ENCODE assay signal across 19 cellular contexts in the genomic region with DNA sequence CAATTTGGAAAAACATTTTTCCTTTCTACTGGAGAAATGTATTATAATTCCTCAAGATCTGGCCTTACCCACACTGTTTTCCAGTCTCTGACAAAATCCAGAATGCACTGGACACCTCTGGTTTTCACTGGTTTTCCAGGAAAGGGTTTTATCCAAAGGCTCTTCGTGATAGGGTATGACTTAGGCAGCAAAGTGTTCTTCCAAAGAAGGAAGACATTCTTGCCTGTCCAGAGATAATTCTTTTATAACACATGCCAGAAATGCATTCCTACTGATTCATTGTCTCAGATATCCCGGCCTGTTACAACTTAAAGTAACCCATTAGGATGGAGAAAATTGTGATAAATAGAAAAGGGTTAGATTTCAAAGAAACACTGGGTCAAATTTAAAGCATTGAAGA.
A peak's percentile ranks its signal among the peaks of the same experiment; 100 is the strongest.
DNase-seq lines count a peak whose midpoint lies in the region; ATAC-seq and TF ChIP-seq lines count a peak whose summit lies in the region.
"Had no signal": no experiment of that assay in that cellular context is flagged by ENCODE, and none has a peak within 500 bp of the region (broad histone marks: within the 10 kb centered on the region; RNA-seq: fewer than 3 reads in every experiment).

No MANE protein-coding gene starts in this region.

- no peaks in the 10 kb centered on the region for H3K4me1 Mint-ChIP-seq in activated T-cell treated with anti-CD3 and anti-CD28 coated beads, Interleukin-2, amount 50 U/mL, for 72 hours (ENCODE audit: low read depth)
- H3K4me1 Mint-ChIP-seq: activated T-helper 17 cell treated with anti-CD3 and anti-CD28 coated beads, Interleukin-2, amount 50 U/mL, for 72 hours had no signal

- no peak for TF ChIP-seq RAD21 in SK-N-SH (IDR thresholded peaks at IDR 0.05; ENCODE audit: low read length)

- no peaks in the 10 kb centered on the region for H4K20me1 ChIP-seq in SK-N-SH (ENCODE audit: insufficient read depth)

- H3F3A ChIP-seq in SK-N-SH (replicated peaks; ENCODE audit: insufficient read depth) = peaks cover 5% of the 10 kb centered on the region

- no peaks in the 10 kb centered on the region for H3K79me1 ChIP-seq in neuronal stem cell (ENCODE audit: low read depth, low read length)

- no peak overlapping the region for H3K27ac Mint-ChIP-seq in activated T-cell treated with anti-CD3 and anti-CD28 coated beads, Interleukin-2, amount 50 U/mL, for 72 hours
- H3K27ac Mint-ChIP-seq: activated T-helper 17 cell treated with anti-CD3 and anti-CD28 coated beads, Interleukin-2, amount 50 U/mL, for 72 hours; IgD-negative memory B cell had no signal

- no peak overlapping the region for H3K18ac ChIP-seq in neuronal stem cell (ENCODE audit: low read length)

- H3K36me3 Mint-ChIP-seq in activated T-cell treated with anti-CD3 and anti-CD28 coated beads, Interleukin-2, amount 50 U/mL, for 72 hours (ENCODE audit: insufficient read depth in 2 of 2) = no peaks in the 10 kb centered on the region
- H3K36me3 Mint-ChIP-seq: IgD-negative memory B cell had no signal

- H3K4ac ChIP-seq in neuronal stem cell (ENCODE audit: low read length) = no peak overlapping the region

- H2AFZ ChIP-seq in SK-N-SH (ENCODE audit: low read depth) (peak overlapping the region; percentile 7; the same call in 1 of the 2 replicates), neuronal stem cell (ENCODE audit: low read length) (peak overlapping the region; percentile 37)

- 1% methylated on average over 2 of the region's 2 CpGs for WGBS in SK-N-SH (ENCODE audit: low lambda C conversion rate)
- no CpG with 5 or more reads among the region's 2 CpGs for WGBS in neuronal stem cell (ENCODE audit: extremely low coverage in 2 of 2, insufficient read length in 2 of 2, insufficient replicate concordance in 1 of 2), 2 donors
- WGBS in prostate gland = 21% methylated on average over 2 of the region's 2 CpGs

- peaks cover 2 to 3% of the 10 kb centered on the region in 2 donors for H3K9me3 Mint-ChIP-seq in activated T-cell treated with anti-CD3 and anti-CD28 coated beads, Interleukin-2, amount 50 U/mL, for 72 hours

- peak; percentile 69 for DNase-seq in EL
- no peak for DNase-seq in SK-N-SH
- peak; percentile 81 for DNase-seq in fibroblast of the aortic adventitia (ENCODE audit: low read depth)
- no peak for DNase-seq in neuronal stem cell (ENCODE audit: low spot score)
- DNase-seq in GM10248 (ENCODE audit: extremely low spot score) = no peak
- DNase-seq in activated T-cell treated with anti-CD3 and anti-CD28 coated beads, Interleukin-2, amount 50 U/mL, for 72 hours = no peak
- DNase-seq in prostate gland (ENCODE audit: low spot score) = no peak
- DNase-seq in NCI-H187 (lab: John Stamatoyannopoulos, UW) = no peak
- DNase-seq: DMS53; effector CD4-positive, alpha-beta T cell; gastrocnemius medialis; mucosa of descending colon; NCI-H1092; NCI-H345; stimulated activated CD4-positive, alpha-beta T cell treated with anti-CD3 and anti-CD28 coated beads, Interleukin-15, amount 100 ng/mL, for 24 hours had no signal

- peaks cover 0 to 21% of the 10 kb centered on the region in 2 experiments; a peak in 2 of 4 replicates for H3K4me1 ChIP-seq in SK-N-SH (ENCODE audit: control insufficient read depth in 1 of 2, insufficient read depth in 2 of 2, low read depth in 1 of 2, low read length in 1 of 2)
- no peaks in the 10 kb centered on the region for H3K4me1 ChIP-seq in neuronal stem cell (ENCODE audit: control insufficient read depth in 2 of 2, insufficient read depth in 1 of 2, low read depth in 1 of 2, low read length in 2 of 2)
- H3K4me1 ChIP-seq in prostate gland (replicated peaks) = no peaks in the 10 kb centered on the region
- H3K4me1 ChIP-seq: gastrocnemius medialis had no signal

- POLR2A ChIA-PET in SK-N-SH (lab: Yijun Ruan, JAX) = no interaction called here
- POLR2A ChIA-PET in GM10248 (lab: Yijun Ruan, JAX) = no interaction called here

- no peaks in the 10 kb centered on the region for H3K79me2 ChIP-seq in SK-N-SH (ENCODE audit: insufficient read depth)

- H3K27me3 ChIP-seq in SK-N-SH (ENCODE audit: insufficient read depth) (no peaks in the 10 kb centered on the region), neuronal stem cell (ENCODE audit: control insufficient read depth in 3 of 3, insufficient read depth in 3 of 3, low read depth in 1 of 3, low read length in 3 of 3) (no peaks in the 10 kb centered on the region), prostate gland (replicated peaks; ENCODE audit: insufficient read depth) (no peaks in the 10 kb centered on the region)
- H3K27me3 ChIP-seq: gastrocnemius medialis had no signal

- H2BK12ac ChIP-seq in neuronal stem cell (ENCODE audit: low read length) = no peak overlapping the region

- intact Hi-C loops in prostate gland (cut with DNase I) = no loop called here

- no peaks in the 10 kb centered on the region for H3K9me2 ChIP-seq in SK-N-SH

- H2AK5ac ChIP-seq in neuronal stem cell (ENCODE audit: low read depth, low read length) = no peak overlapping the region

- H4K91ac ChIP-seq in neuronal stem cell (ENCODE audit: low read depth, low read length, poor library complexity) = no peak overlapping the region

- H3K14ac ChIP-seq in neuronal stem cell (ENCODE audit: low read length) = no peak overlapping the region

- H3K4me2 ChIP-seq in SK-N-SH (no peak overlapping the region), neuronal stem cell (ENCODE audit: insufficient read depth, low read length, poor library complexity, severe bottlenecking) (no peak overlapping the region)

- H2BK120ac ChIP-seq in neuronal stem cell (ENCODE audit: low read depth, low read length) = no peak overlapping the region

- H3K9ac ChIP-seq in SK-N-SH = no peak overlapping the region; the same call in 1 of the 2 replicates
- H3K9ac ChIP-seq in neuronal stem cell (ENCODE audit: low read depth, low read length, poor library complexity) = no peak overlapping the region

- peak; percentile 52 to 60 for TF ChIP-seq EP300 in SK-N-SH (IDR thresholded peaks at IDR 0.05; ENCODE audit: borderline replicate concordance in 1 of 2, low read depth in 1 of 2, low read length in 1 of 2)

- CTCF ChIA-PET in SK-N-SH (lab: Yijun Ruan, JAX) = no interaction called here
- CTCF ChIA-PET in GM10248 (lab: Yijun Ruan, JAX) = no interaction called here

- no peak overlapping the region for H2BK15ac ChIP-seq in neuronal stem cell (ENCODE audit: low read length)

- H3K27ac ChIP-seq in SK-N-SH (ENCODE audit: low read depth in 2 of 2, low read length in 1 of 2) = peak overlapping the region; percentile 50 to 82; a peak in 3 of 4 replicates
- H3K27ac ChIP-seq in neuronal stem cell (replicated peaks; ENCODE audit: low read length) = no peak overlapping the region
- H3K27ac ChIP-seq in prostate gland = no peak overlapping the region
- H3K27ac ChIP-seq: C4-2B, gastrocnemius medialis, SK-N-MC had no signal

- H3K36me3 ChIP-seq in SK-N-SH (replicated peaks in 1 of 2; ENCODE audit: control insufficient read depth in 1 of 2, insufficient read depth in 2 of 2, low read length in 1 of 2) (no peaks in the 10 kb centered on the region), neuronal stem cell (replicated peaks in 1 of 2; ENCODE audit: control insufficient read depth in 2 of 2, insufficient read depth in 2 of 2, low read length in 2 of 2) (no peaks in the 10 kb centered on the region), prostate gland (no peaks in the 10 kb centered on the region)
- H3K36me3 ChIP-seq: gastrocnemius medialis had no signal

- ATAC-seq in activated T-cell treated with anti-CD3 and anti-CD28 coated beads, Interleukin-2, amount 50 U/mL, for 72 hours (replicated peaks in 1 of 2) = no peak
- ATAC-seq: activated T-helper 17 cell treated with anti-CD3 and anti-CD28 coated beads, Interleukin-2, amount 50 U/mL, for 72 hours; gastrocnemius medialis; mucosa of descending colon had no signal

- TF ChIP-seq CTCF in SK-N-SH (IDR thresholded peaks at IDR 0.05) (no peak), fibroblast of the aortic adventitia (IDR thresholded peaks at IDR 0.05; ENCODE audit: insufficient read depth, low read length) (no peak), GM10248 (IDR thresholded peaks at IDR 0.05; ENCODE audit: control extremely low read depth, extremely low read depth, low read depth, missing control alignments) (no peak), prostate gland (IDR thresholded peaks at IDR 0.05) (no peak)

- no peak overlapping the region for H3K4me3 Mint-ChIP-seq in activated T-cell treated with anti-CD3 and anti-CD28 coated beads, Interleukin-2, amount 50 U/mL, for 72 hours
- H3K4me3 Mint-ChIP-seq: activated T-helper 17 cell treated with anti-CD3 and anti-CD28 coated beads, Interleukin-2, amount 50 U/mL, for 72 hours; IgD-negative memory B cell had no signal

- no peaks in the 10 kb centered on the region for H3K27me3 Mint-ChIP-seq in activated T-cell treated with anti-CD3 and anti-CD28 coated beads, Interleukin-2, amount 50 U/mL, for 72 hours (ENCODE audit: low read depth)
- H3K27me3 Mint-ChIP-seq: activated T-helper 17 cell treated with anti-CD3 and anti-CD28 coated beads, Interleukin-2, amount 50 U/mL, for 72 hours; IgD-negative memory B cell had no signal

- no peak overlapping the region for H3K23ac ChIP-seq in neuronal stem cell (ENCODE audit: low read depth, low read length, poor library complexity)

- no peak for TF ChIP-seq POLR2A in prostate gland (IDR thresholded peaks at IDR 0.05)

- no peak overlapping the region for H4K8ac ChIP-seq in neuronal stem cell (ENCODE audit: low read depth, low read length)

- H2BK5ac ChIP-seq in neuronal stem cell (ENCODE audit: low read length) = no peak overlapping the region

- no peaks in the 10 kb centered on the region for H3K9me3 ChIP-seq in SK-N-SH
- no peaks in the 10 kb centered on the region for H3K9me3 ChIP-seq in neuronal stem cell (replicated peaks in 1 of 2; ENCODE audit: control insufficient read depth in 2 of 2, insufficient read depth in 1 of 2, low read depth in 1 of 2, low read length in 2 of 2)
- H3K9me3 ChIP-seq in prostate gland = no peaks in the 10 kb centered on the region
- H3K9me3 ChIP-seq: gastrocnemius medialis, mucosa of descending colon had no signal

- no peak overlapping the region for H3K4me3 ChIP-seq in SK-N-SH (ENCODE audit: low read depth in 2 of 2, low read length in 1 of 2)
- no peak overlapping the region for H3K4me3 ChIP-seq in fibroblast of the aortic adventitia (ENCODE audit: low read depth, low read length)
- H3K4me3 ChIP-seq in neuronal stem cell (ENCODE audit: low read length in 2 of 2) = no peak overlapping the region
- no peak overlapping the region for H3K4me3 ChIP-seq in prostate gland
- H3K4me3 ChIP-seq: gastrocnemius medialis, mucosa of descending colon, SK-N-MC had no signal

TF ChIP-seq in SK-N-SH, 30 proteins besides CTCF, POLR2A, EP300 and RAD21 (continues in another document):
- TF ChIP-seq NFIC (IDR thresholded peaks at IDR 0.05; ENCODE audit: borderline replicate concordance) = peak; percentile 47; the same call in 1 of the 2 replicates
- no peak for TF ChIP-seq ELF1 (IDR thresholded peaks at IDR 0.05)
- TF ChIP-seq TCF12 (IDR thresholded peaks at IDR 0.05) = peak; percentile 88
- no peak for TF ChIP-seq SIN3A (IDR thresholded peaks at IDR 0.05; ENCODE audit: borderline replicate concordance, low read depth, low read length)
- peak; percentile 21; the same call in 1 of the 2 replicates for TF ChIP-seq FOSL2 (IDR thresholded peaks at IDR 0.05; ENCODE audit: borderline replicate concordance, low read depth)
- TF ChIP-seq JUND (IDR thresholded peaks at IDR 0.05) = peak; percentile 65
- TF ChIP-seq FOXM1 (IDR thresholded peaks at IDR 0.05; ENCODE audit: low read depth) = 0 out of 2 replicates have a peak, but pooled peaks have one; percentile 36

Comparison
In these comparisons a context has a peak if more than half of its experiments do, and no peak if none do; other contexts are left out.
1. DNase-seq: peak in EL (single experiment) and fibroblast of the aortic adventitia (single experiment); none in SK-N-SH (single experiment), neuronal stem cell (single experiment), GM10248 (single experiment), activated T-cell treated with anti-CD3 and anti-CD28 coated beads, Interleukin-2, amount 50 U/mL, for 72 hours (0 of 2), prostate gland (single experiment) and NCI-H187 (0 of 2).
2. H3K27ac ChIP-seq: peak in SK-N-SH (2 of 2); none in neuronal stem cell (single experiment) and prostate gland (0 of 2).